ENCODE assay signal across 7 cellular contexts in the genomic region with DNA sequence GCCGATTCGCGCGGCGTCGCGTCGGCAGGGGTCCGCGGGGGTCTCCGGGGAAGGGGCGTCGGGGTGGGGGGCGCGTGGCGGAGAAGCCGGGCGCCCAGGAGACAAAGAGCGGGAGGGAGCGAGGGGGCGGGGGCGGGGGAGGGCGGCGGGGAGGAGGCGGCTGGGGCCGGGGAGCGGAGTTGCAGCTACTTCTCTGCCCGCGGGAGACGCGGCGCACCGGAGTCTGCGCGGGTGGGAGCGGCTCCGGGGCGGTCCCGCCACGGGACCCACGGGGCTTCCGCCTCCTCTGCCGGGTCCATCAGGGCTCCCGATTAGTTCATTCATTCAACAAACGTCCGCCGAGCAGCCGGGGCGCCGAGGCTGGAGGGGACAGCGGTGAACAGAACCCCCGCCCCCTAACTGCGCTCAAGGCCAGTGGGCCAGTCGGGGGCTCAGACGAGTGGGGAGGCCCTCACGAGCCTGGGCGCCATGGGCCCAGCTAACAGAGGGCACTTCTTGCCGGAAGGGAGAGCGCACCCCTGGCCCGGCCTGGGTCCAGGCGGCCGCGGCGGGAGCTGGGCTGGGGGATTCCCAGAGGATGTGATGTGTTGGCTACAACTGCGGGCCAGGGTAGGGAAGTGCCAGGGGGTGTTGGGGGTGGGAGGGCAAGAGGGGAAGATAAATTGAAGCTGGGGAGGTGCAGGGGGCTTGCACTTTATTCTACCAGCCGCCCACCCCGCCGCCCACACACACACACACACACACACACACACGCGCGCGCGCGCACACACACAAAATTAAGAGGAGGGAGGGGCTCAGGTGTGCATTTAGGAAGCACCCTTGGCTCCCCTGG. TPM values are rescaled to one million over a fixed set of nuclear protein-coding genes. Genes with fewer than 3 reads are reported as not detected.
DNase-seq lines count a peak whose midpoint lies in the region; ATAC-seq, FAIRE-seq and TF ChIP-seq lines count a peak whose summit lies in the region.

A gene (minus strand): TSS at position 215 of the 832 bp plus-strand sequence. CDS start 5,201 bp downstream, outside the sequence.

- CTCF ChIA-PET in OCI-LY7 (lab: Charles Lee; ENCODE audit: unreplicated experiment), result interaction anchor here (0.7 kb wide), 1 partner anchor 14 kb away, joined by 11 read pairs; no protein-coding TSS in a partner anchor

- no peak for TF ChIP-seq CTCF in GM12865 (IDR thresholded peaks at IDR 0.05; ENCODE audit: insufficient read depth, low read depth, low read length, missing control alignments)
- no peak for TF ChIP-seq CTCF in OCI-LY7 (conservative IDR thresholded peaks at IDR 0.05; ENCODE audit: low read length)
- no peak for TF ChIP-seq CTCF in brain microvascular endothelial cell (IDR thresholded peaks at IDR 0.05; ENCODE audit: low read depth, low read length, missing control alignments)
- no peak for TF ChIP-seq CTCF in kidney (IDR thresholded peaks at IDR 0.05; ENCODE audit: borderline replicate concordance, extremely low read depth, insufficient read depth)

- peak within 1 kb of the TSS; percentile 44; the same call in 1 of the 2 replicates for H3K4me2 ChIP-seq in OCI-LY7 (ENCODE audit: low read length)

- H3K4me3 ChIP-seq in GM12865 (ENCODE audit: low read depth, low read length) (peak within 1 kb of the TSS; percentile 65), OCI-LY7 (ENCODE audit: low read depth, low read length, poor library complexity, severe bottlenecking) (peak within 1 kb of the TSS; percentile 36), brain microvascular endothelial cell (ENCODE audit: low read depth, low read length) (peak within 1 kb of the TSS; percentile 56), kidney (ENCODE audit: low read length in 2 of 2) (peak within 1 kb of the TSS; percentile 40 to 41)

- H3K4me1 ChIP-seq in OCI-LY7 (ENCODE audit: insufficient read depth, low read length, poor library complexity, severe bottlenecking) (peaks cover 11% of the 10 kb centered on the region), kidney (ENCODE audit: control insufficient read depth in 1 of 2, insufficient read depth in 1 of 2, low read depth in 1 of 2, low read length in 2 of 2) (peaks cover 21 to 26% of the 10 kb centered on the region in 2 donors)

- H4K20me1 ChIP-seq in OCI-LY7 (ENCODE audit: insufficient read depth, low read length), result no peaks in the 10 kb centered on the region

- H3K9me3 ChIP-seq in OCI-LY7 (ENCODE audit: low read length) (no peaks in the 10 kb centered on the region), kidney (ENCODE audit: control insufficient read depth in 1 of 2, low read length in 2 of 2) (no peaks in the 10 kb centered on the region)

- H3K27ac ChIP-seq in OCI-LY7 (ENCODE audit: low read depth, low read length, poor library complexity, severe bottlenecking), result no peak within 1 kb of the TSS
- H3K27ac ChIP-seq in brain microvascular endothelial cell, result no peak within 1 kb of the TSS
- H3K27ac ChIP-seq in kidney (ENCODE audit: low read depth in 2 of 2, low read length in 2 of 2), result no peak within 1 kb of the TSS

- intact Hi-C loops in OCI-LY7 (cut with micrococcal nuclease; ENCODE audit: unreplicated experiment) (no loop called here), kidney (cut with DNase I) (no loop called here)

- DNase-seq in GM12865 (ENCODE audit: low read depth) (peak; percentile 29), OCI-LY7 (ENCODE audit: low spot score) (no peak), brain microvascular endothelial cell (no peak), kidney (peak; percentile 82), AML-193 (lab: John Stamatoyannopoulos, UW) (no peak)
- DNase-seq in stimulated activated naive CD8-positive, alpha-beta T cell treated with anti-CD3 and anti-CD28 coated beads, Interleukin-15, Interleukin-2, amounts not matched to agents 100 U/mL and 50 U/mL, for 24 hours, result peak; percentile 43

- no peaks in the 10 kb centered on the region for H3K79me2 ChIP-seq in OCI-LY7 (ENCODE audit: insufficient read depth, low read depth, low read length)

- BruUV-seq in OCI-LY7 (replicated peaks; lab: Mats Ljungman, UMichigan), result no TSS peak

- POLR2A ChIA-PET in OCI-LY7 (lab: Charles Lee), result no interaction called here

- ATAC-seq in stimulated activated naive CD8-positive, alpha-beta T cell treated with anti-CD3 and anti-CD28 coated beads, Interleukin-15, Interleukin-2, amounts not matched to agents 100 U/mL and 50 U/mL, for 24 hours, result peak; percentile 10
- ATAC-seq in GM21529 (IDR thresholded peaks at IDR 0.05; ENCODE audit: unreplicated experiment), result no peak

- in situ Hi-C loops in brain microvascular endothelial cell (cut with HindIII; ENCODE audit: low pct_ligation_motif_present, low sequenced_read_pairs), result no loop called here

- H3K36me3 ChIP-seq in OCI-LY7 (ENCODE audit: insufficient read depth, low read length) (peaks cover 30% of the 10 kb centered on the region), brain microvascular endothelial cell (replicated peaks) (peaks cover 10% of the 10 kb centered on the region), kidney (ENCODE audit: control insufficient read depth in 1 of 2, insufficient read depth in 2 of 2, low read length in 2 of 2) (peaks cover 0 to 3% of the 10 kb centered on the region in 2 donors)

- no peaks in the 10 kb centered on the region for H3K9me2 ChIP-seq in OCI-LY7 (ENCODE audit: insufficient read depth, low read length)

- no peaks in the 10 kb centered on the region for H3K27me3 ChIP-seq in brain microvascular endothelial cell (replicated peaks)

- H3K9ac ChIP-seq in kidney (ENCODE audit: low read length in 2 of 2), result peak within 1 kb of the TSS in 1 of 2 donors; percentile 1

- FAIRE-seq in kidney (lab: Jason Lieb, UNC), result no peak

- H2AFZ ChIP-seq in OCI-LY7 (ENCODE audit: low read length), result no peak within 1 kb of the TSS

RNA-seq across cellular contexts. Expression of the gene that starts here (rescaled TPM):
- not detected in 2 replicates for total RNA-seq in OCI-LY7 (2014; rRNA removed; shearing (Covaris generic))
- total RNA-seq in OCI-LY7 (2022) (0.13 and 0.59 TPM in 2 replicates), kidney (5.0 TPM)
- 3.7 TPM for polyA plus RNA-seq in kidney (ENCODE audit: insufficient read depth, low read depth, low replicate concordance)

Comparison
In these comparisons a context has a peak if more than half of its experiments do, and no peak if none do; other contexts are left out.
1. DNase-seq: peak in GM12865 (single experiment), kidney (single experiment) and stimulated activated naive CD8-positive, alpha-beta T cell treated with anti-CD3 and anti-CD28 coated beads, Interleukin-15, Interleukin-2, amounts not matched to agents 100 U/mL and 50 U/mL, for 24 hours (single experiment); none in OCI-LY7 (single experiment), brain microvascular endothelial cell (single experiment) and AML-193 (0 of 2).
2. Peak in every context shown above with its lines, with median percentiles within 50 percentile points of each other: H3K4me3 ChIP-seq.